ENCODE assay signal across 25 cellular contexts in genomic region chr17:69093995-69094394, GRCh38. TPM values are rescaled to one million over a fixed set of nuclear protein-coding genes. Genes with fewer than 3 reads are reported as not detected.
"Had no signal": no experiment of that assay in that cellular context is flagged by ENCODE, and none has a peak within 500 bp of the region (broad histone marks: within the 10 kb centered on the region; RNA-seq: fewer than 3 reads in every experiment).

No MANE protein-coding gene starts in this region.

- H3K36me3 ChIP-seq: ovary, thyroid gland, transverse colon, upper lobe of left lung had no signal

- H3K9me3 ChIP-seq: left ventricle myocardium inferior, mucosa of descending colon, ovary, stomach, testis, thyroid gland, transverse colon, upper lobe of left lung, vagina had no signal

- H3K9me3 Mint-ChIP-seq: naive thymus-derived CD4-positive, alpha-beta T cell; natural killer cell treated with Interleukin-12 subunit alpha and Interleukin-12 subunit beta and Interleukin-15 and Interleukin-18, amount 100 ng/mL, for 72 hours; stimulated activated naive B cell treated with anti-CD40 and anti-IgM and Interleukin-4, amounts not matched to agents 10 μg/mL and 1 μg/mL and 100 μg/mL, for 72 hours had no signal

- H3K4me3 Mint-ChIP-seq: neural crest cell had no signal

- ATAC-seq: mucosa of descending colon; naive thymus-derived CD4-positive, alpha-beta T cell; natural killer cell treated with Interleukin-12 subunit alpha and Interleukin-12 subunit beta and Interleukin-15 and Interleukin-18, amount 100 ng/mL, for 72 hours; stimulated activated naive CD8-positive, alpha-beta T cell treated with anti-CD3 and anti-CD28 coated beads, Interleukin-15, Interleukin-2, amounts not matched to agents 100 U/mL and 50 U/mL, for 24 hours had no signal

- H3K36me3 Mint-ChIP-seq: naive thymus-derived CD4-positive, alpha-beta T cell; natural killer cell treated with Interleukin-12 subunit alpha and Interleukin-12 subunit beta and Interleukin-15 and Interleukin-18, amount 100 ng/mL, for 72 hours; stimulated activated naive B cell treated with anti-CD40 and anti-IgM and Interleukin-4, amounts not matched to agents 10 μg/mL and 1 μg/mL and 100 μg/mL, for 72 hours had no signal

- H3K27ac Mint-ChIP-seq: naive thymus-derived CD4-positive, alpha-beta T cell; stimulated activated naive B cell treated with anti-CD40 and anti-IgM and Interleukin-4, amounts not matched to agents 10 μg/mL and 1 μg/mL and 100 μg/mL, for 72 hours had no signal

- H3K27me3 ChIP-seq: ovary, stomach, testis, thyroid gland, transverse colon, upper lobe of left lung, vagina had no signal

- H3K4me1 ChIP-seq: left ventricle myocardium inferior, stomach, thyroid gland, transverse colon, upper lobe of left lung, vagina had no signal

- H3K27ac ChIP-seq: thyroid gland, transverse colon, upper lobe of left lung, vagina had no signal

- DNase-seq: islet precursor cell; left ventricle myocardium inferior; midbrain; mucosa of descending colon; naive thymus-derived CD4-positive, alpha-beta T cell; ovary; retina; right cardiac atrium; stimulated activated CD4-positive, alpha-beta T cell treated with anti-CD3 and anti-CD28 coated beads, Interleukin-12 subunit alpha, Interleukin-12 subunit beta, amount 100 ng/mL, for 4 hours; stimulated activated CD4-positive, alpha-beta T cell treated with anti-CD3 and anti-CD28 coated beads, Interleukin-15, amount 100 ng/mL, for 24 hours; stimulated activated CD4-positive, alpha-beta T cell treated with anti-CD3 and anti-CD28 coated beads, Interleukin-2, amount 100 ng/mL, for 24 hours; stimulated activated CD4-positive, alpha-beta T cell treated with anti-CD3 and anti-CD28 coated beads, Interleukin-4, amount 100 ng/mL, for 1 hour; stimulated activated naive B cell treated with anti-CD40 and anti-IgM and Interleukin-4, amounts not matched to agents 10 μg/mL and 1 μg/mL and 100 μg/mL, for 72 hours; stimulated activated naive CD8-positive, alpha-beta T cell treated with anti-CD3 and anti-CD28 coated beads, Interleukin-15, Interleukin-2, amounts not matched to agents 100 U/mL and 50 U/mL, for 24 hours; stomach; thyroid gland; transverse colon; upper lobe of left lung had no signal

- H3K4me3 ChIP-seq: left ventricle myocardium inferior, lung, mucosa of descending colon, ovary, skin epidermis, testis, thyroid gland, transverse colon, upper lobe of left lung, vagina had no signal

- H3K27me3 Mint-ChIP-seq: progenitor cell of endocrine pancreas; stimulated activated naive B cell treated with anti-CD40 and anti-IgM and Interleukin-4, amounts not matched to agents 10 μg/mL and 1 μg/mL and 100 μg/mL, for 72 hours had no signal

RNA-seq across cellular contexts. Expression of gene ABCA9, which starts 33.3 kb away (rescaled TPM):
- polyA plus RNA-seq: naive thymus-derived CD4-positive, alpha-beta T cell had no signal

RNA-seq across cellular contexts. Expression of gene ABCA6, which starts 47.7 kb away (rescaled TPM):
- polyA plus RNA-seq: naive thymus-derived CD4-positive, alpha-beta T cell had no signal
